9 cellular contexts compared by ENCODE assay signal in genomic region chr1:37446874-37447273, GRCh38.
"Had no signal": no experiment of that assay in that cellular context is flagged by ENCODE, and none has a peak within 500 bp of the region (broad histone marks: within the 10 kb centered on the region; RNA-seq: fewer than 3 reads in every experiment).

No MANE protein-coding gene starts in this region.

- H3K9me3 Mint-ChIP-seq: H9 had no signal

- H3K27ac Mint-ChIP-seq: H9 had no signal

- H3K4me3 ChIP-seq: GM23248, K562 had no signal

- FAIRE-seq: H54, HTR-8/SVneo, K562 had no signal

- ATAC-seq: K562 had no signal

- DNase-seq: GM23248, GOT3, H9, HCEC 1CT, IMR-90, KG1 had no signal

- H2AFZ ChIP-seq: GM23248 had no signal

- H3K27ac ChIP-seq: GM23248 had no signal

- H3K9ac ChIP-seq: GM23248 had no signal
